Comparison of ENCODE assay signal across 1 cellular context in the genomic region with DNA sequence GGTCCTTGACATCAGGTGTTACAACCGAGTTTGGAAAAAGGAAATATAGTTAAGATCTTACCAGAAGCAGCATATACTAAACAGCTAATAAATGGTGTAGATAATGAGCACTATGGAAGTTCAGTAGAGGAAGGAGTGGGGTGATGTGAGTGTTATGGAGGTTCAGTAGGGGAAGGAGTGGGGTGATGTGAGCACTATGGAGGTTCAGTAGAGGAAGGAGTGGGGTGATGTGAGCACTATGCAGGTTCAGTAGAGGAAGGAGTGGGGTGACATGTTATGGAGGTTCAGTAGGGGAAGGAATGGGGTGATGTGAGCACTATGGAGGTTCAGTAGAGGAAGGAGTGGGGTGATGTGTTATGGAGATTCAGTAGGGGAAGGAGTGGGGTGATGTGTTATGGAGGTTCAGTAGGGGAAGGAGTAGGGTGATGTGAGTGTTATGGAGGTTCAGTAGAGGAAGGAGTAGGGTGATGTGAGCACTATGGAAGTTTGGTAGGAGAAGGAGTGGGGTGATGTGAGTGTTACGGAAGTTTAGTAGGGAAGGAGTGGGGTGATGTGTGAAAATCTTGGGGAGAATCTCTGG.
TF ChIP-seq lines count a peak whose summit lies in the region.

No MANE protein-coding gene starts in this region.

TF ChIP-seq in GM12878, 131 proteins besides CTCF, POLR2A, EP300 and RAD21:
- TF ChIP-seq ZNF592 (IDR thresholded peaks at IDR 0.05) (no peak), KAT2A (conservative IDR thresholded peaks at IDR 0.05; ENCODE audit: control insufficient read depth, low read depth, low read length) (no peak), MAX (IDR thresholded peaks at IDR 0.05; ENCODE audit: low read depth, low read length) (no peak), MTA2 (IDR thresholded peaks at IDR 0.05; ENCODE audit: low read depth) (no peak), CHD4 (IDR thresholded peaks at IDR 0.05) (no peak), SIX5 (IDR thresholded peaks at IDR 0.05; ENCODE audit: low read depth, low read length, severe bottlenecking) (no peak), MTA3 (IDR thresholded peaks at IDR 0.05; ENCODE audit: borderline replicate concordance, low read length) (no peak)
- TF ChIP-seq, protein P1, sequence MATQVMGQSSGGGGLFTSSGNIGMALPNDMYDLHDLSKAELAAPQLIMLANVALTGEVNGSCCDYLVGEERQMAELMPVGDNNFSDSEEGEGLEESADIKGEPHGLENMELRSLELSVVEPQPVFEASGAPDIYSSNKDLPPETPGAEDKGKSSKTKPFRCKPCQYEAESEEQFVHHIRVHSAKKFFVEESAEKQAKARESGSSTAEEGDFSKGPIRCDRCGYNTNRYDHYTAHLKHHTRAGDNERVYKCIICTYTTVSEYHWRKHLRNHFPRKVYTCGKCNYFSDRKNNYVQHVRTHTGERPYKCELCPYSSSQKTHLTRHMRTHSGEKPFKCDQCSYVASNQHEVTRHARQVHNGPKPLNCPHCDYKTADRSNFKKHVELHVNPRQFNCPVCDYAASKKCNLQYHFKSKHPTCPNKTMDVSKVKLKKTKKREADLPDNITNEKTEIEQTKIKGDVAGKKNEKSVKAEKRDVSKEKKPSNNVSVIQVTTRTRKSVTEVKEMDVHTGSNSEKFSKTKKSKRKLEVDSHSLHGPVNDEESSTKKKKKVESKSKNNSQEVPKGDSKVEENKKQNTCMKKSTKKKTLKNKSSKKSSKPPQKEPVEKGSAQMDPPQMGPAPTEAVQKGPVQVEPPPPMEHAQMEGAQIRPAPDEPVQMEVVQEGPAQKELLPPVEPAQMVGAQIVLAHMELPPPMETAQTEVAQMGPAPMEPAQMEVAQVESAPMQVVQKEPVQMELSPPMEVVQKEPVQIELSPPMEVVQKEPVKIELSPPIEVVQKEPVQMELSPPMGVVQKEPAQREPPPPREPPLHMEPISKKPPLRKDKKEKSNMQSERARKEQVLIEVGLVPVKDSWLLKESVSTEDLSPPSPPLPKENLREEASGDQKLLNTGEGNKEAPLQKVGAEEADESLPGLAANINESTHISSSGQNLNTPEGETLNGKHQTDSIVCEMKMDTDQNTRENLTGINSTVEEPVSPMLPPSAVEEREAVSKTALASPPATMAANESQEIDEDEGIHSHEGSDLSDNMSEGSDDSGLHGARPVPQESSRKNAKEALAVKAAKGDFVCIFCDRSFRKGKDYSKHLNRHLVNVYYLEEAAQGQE (IDR thresholded peaks at IDR 0.05; ENCODE audit: low read depth, low read length): no peak
- TF ChIP-seq, protein P2, sequence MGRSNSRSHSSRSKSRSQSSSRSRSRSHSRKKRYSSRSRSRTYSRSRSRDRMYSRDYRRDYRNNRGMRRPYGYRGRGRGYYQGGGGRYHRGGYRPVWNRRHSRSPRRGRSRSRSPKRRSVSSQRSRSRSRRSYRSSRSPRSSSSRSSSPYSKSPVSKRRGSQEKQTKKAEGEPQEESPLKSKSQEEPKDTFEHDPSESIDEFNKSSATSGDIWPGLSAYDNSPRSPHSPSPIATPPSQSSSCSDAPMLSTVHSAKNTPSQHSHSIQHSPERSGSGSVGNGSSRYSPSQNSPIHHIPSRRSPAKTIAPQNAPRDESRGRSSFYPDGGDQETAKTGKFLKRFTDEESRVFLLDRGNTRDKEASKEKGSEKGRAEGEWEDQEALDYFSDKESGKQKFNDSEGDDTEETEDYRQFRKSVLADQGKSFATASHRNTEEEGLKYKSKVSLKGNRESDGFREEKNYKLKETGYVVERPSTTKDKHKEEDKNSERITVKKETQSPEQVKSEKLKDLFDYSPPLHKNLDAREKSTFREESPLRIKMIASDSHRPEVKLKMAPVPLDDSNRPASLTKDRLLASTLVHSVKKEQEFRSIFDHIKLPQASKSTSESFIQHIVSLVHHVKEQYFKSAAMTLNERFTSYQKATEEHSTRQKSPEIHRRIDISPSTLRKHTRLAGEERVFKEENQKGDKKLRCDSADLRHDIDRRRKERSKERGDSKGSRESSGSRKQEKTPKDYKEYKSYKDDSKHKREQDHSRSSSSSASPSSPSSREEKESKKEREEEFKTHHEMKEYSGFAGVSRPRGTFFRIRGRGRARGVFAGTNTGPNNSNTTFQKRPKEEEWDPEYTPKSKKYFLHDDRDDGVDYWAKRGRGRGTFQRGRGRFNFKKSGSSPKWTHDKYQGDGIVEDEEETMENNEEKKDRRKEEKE (IDR thresholded peaks at IDR 0.05): no peak
- TF ChIP-seq, protein P3, sequence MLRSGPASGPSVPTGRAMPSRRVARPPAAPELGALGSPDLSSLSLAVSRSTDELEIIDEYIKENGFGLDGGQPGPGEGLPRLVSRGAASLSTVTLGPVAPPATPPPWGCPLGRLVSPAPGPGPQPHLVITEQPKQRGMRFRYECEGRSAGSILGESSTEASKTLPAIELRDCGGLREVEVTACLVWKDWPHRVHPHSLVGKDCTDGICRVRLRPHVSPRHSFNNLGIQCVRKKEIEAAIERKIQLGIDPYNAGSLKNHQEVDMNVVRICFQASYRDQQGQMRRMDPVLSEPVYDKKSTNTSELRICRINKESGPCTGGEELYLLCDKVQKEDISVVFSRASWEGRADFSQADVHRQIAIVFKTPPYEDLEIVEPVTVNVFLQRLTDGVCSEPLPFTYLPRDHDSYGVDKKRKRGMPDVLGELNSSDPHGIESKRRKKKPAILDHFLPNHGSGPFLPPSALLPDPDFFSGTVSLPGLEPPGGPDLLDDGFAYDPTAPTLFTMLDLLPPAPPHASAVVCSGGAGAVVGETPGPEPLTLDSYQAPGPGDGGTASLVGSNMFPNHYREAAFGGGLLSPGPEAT (IDR thresholded peaks at IDR 0.05; ENCODE audit: low read depth): no peak
- TF ChIP-seq, protein P4, sequence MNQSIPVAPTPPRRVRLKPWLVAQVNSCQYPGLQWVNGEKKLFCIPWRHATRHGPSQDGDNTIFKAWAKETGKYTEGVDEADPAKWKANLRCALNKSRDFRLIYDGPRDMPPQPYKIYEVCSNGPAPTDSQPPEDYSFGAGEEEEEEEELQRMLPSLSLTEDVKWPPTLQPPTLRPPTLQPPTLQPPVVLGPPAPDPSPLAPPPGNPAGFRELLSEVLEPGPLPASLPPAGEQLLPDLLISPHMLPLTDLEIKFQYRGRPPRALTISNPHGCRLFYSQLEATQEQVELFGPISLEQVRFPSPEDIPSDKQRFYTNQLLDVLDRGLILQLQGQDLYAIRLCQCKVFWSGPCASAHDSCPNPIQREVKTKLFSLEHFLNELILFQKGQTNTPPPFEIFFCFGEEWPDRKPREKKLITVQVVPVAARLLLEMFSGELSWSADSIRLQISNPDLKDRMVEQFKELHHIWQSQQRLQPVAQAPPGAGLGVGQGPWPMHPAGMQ (IDR thresholded peaks at IDR 0.05; ENCODE audit: borderline replicate concordance): no peak
TF ChIP-seq in GM12878: peak in this region for 0.
